8 cellular contexts compared by ENCODE assay signal in the genomic region with DNA sequence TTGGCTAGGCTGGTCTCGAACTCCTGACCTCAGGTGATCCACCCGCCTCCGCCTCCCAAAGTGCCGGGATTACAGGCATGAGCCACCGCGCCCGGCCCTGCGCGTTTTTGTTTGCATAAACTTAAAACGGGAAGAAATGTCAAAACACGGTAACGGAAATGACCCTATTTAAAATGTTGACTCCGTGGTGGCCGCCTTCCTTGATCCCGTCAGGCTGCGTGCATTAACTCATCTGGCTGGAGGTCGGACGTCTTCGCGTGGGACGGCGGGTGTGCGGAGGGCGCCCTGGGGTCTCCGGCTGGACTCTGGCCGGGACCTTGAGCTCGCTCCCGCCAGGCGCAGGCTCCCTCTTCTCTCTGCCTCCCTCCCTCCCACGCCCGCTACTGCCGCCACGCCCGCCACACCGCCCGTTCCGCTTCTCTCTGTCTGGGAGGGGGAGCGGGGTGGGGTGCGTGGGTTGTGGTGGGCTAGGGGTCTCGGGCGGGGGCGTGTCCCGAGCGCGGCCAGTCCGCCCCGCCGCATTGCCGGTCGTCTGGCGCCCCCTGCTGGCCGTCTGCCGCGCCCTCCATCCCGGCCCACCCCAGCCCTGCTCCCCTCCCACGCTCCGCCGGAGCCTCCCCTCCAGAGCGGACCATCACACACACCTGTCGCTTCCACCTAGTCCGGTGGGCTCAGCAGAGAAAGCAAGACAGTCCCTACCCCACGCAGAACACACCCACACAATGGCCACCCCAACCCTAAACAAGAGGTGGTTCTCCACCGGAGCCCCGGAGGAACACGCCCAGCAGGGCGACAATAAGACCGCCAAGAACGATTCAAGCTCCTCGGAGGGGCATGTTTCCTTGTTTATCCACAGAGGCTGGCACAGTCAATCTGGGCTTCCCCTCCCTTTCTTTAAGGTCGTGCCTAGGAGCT. TPM values are rescaled to one million over a fixed set of nuclear protein-coding genes. Genes with fewer than 3 reads are reported as not detected.
A peak's percentile ranks its signal among the peaks of the same experiment; 100 is the strongest.
DNase-seq lines count a peak whose midpoint lies in the region; ATAC-seq lines count a peak whose summit lies in the region.

No MANE protein-coding gene starts in this region.

- intact Hi-C loops in activated CD4-positive, alpha-beta memory T cell treated with anti-CD3 and anti-CD28 coated beads for 36 hours (cut with micrococcal nuclease) = loop anchor here (1.0 to 2.0 kb wide), 3 partner anchors 173 to 363 kb away; a partner anchor contains a TSS

- peak overlapping the region; percentile 66 for H3K27ac ChIP-seq in CD4-positive, CD25-positive, alpha-beta regulatory T cell (ENCODE audit: insufficient read depth, low read length, poor library complexity, severe bottlenecking)
- H3K27ac ChIP-seq in ectodermal cell (ENCODE audit: insufficient read depth, low read depth, low read length, poor library complexity, severe bottlenecking) = no peak overlapping the region

- 8 to 9% methylated on average over 67 to 70 of the region's 70 CpGs for WGBS in ectodermal cell, 2 experiments

- peaks cover 0 to 24% (median 2%) of the 10 kb centered on the region in 4 donors for H3K4me1 Mint-ChIP-seq in CD4-positive, CD25-positive, alpha-beta regulatory T cell
- peaks cover 9% of the 10 kb centered on the region for H3K4me1 Mint-ChIP-seq in activated CD4-positive, alpha-beta memory T cell treated with anti-CD3 and anti-CD28 coated beads for 36 hours (ENCODE audit: low read depth)

- POLR2A ChIA-PET in activated CD4-positive, alpha-beta memory T cell treated with anti-CD3 and anti-CD28 coated beads for 36 hours (lab: Charles Lee) = interaction anchor here (1.2 to 2.0 kb wide), 2 partner anchors 336 to 362 kb away, joined by 3 to 6 read pairs; no protein-coding TSS in a partner anchor

- H3K27ac Mint-ChIP-seq in CD4-positive, CD25-positive, alpha-beta regulatory T cell = peak overlapping the region; percentile 94 to 97 (median 95)
- peak overlapping the region; percentile 74 for H3K27ac Mint-ChIP-seq in activated CD4-positive, alpha-beta memory T cell treated with anti-CD3 and anti-CD28 coated beads for 36 hours

- H3K4me3 Mint-ChIP-seq in CD4-positive, CD25-positive, alpha-beta regulatory T cell = peak overlapping the region; percentile 81 to 93 (median 92)
- peak overlapping the region; percentile 80 for H3K4me3 Mint-ChIP-seq in activated CD4-positive, alpha-beta memory T cell treated with anti-CD3 and anti-CD28 coated beads for 36 hours

- peak; percentile 67 to 79 for ATAC-seq in CD4-positive, CD25-positive, alpha-beta regulatory T cell (ENCODE audit: low read depth in 2 of 2)
- peak; percentile 61 for ATAC-seq in GM21737 (IDR thresholded peaks at IDR 0.05; ENCODE audit: unreplicated experiment)

- no peaks in the 10 kb centered on the region for H3K9me3 ChIP-seq in CD4-positive, CD25-positive, alpha-beta regulatory T cell (ENCODE audit: control insufficient read depth in 2 of 2, low read length in 2 of 2)
- no peaks in the 10 kb centered on the region for H3K9me3 ChIP-seq in ectodermal cell (ENCODE audit: control insufficient read depth, low read length)

- no peaks in the 10 kb centered on the region for H3K36me3 ChIP-seq in CD4-positive, CD25-positive, alpha-beta regulatory T cell (ENCODE audit: control insufficient read depth, insufficient read depth, low read length)
- H3K36me3 ChIP-seq in ectodermal cell (ENCODE audit: control insufficient read depth, insufficient read depth, low read length) = no peaks in the 10 kb centered on the region

- H3K27me3 ChIP-seq in CD4-positive, CD25-positive, alpha-beta regulatory T cell (ENCODE audit: control insufficient read depth, insufficient read depth, low read length) = peaks cover 1% of the 10 kb centered on the region
- peaks cover 9% of the 10 kb centered on the region for H3K27me3 ChIP-seq in ectodermal cell (ENCODE audit: control insufficient read depth, insufficient read depth, low read length, poor library complexity, severe bottlenecking)

- CTCF ChIA-PET in activated CD4-positive, alpha-beta memory T cell treated with anti-CD3 and anti-CD28 coated beads for 36 hours (lab: Charles Lee) = interaction anchor here (0.5 to 3.8 kb wide), 28 partner anchors 9 to 685 kb away, joined by 3 to 63 read pairs (median 4); a partner anchor contains a TSS

- H3K27me3 Mint-ChIP-seq in CD4-positive, CD25-positive, alpha-beta regulatory T cell = peaks cover 5% of the 10 kb centered on the region
- no peaks in the 10 kb centered on the region for H3K27me3 Mint-ChIP-seq in activated CD4-positive, alpha-beta memory T cell treated with anti-CD3 and anti-CD28 coated beads for 36 hours

- DNase-seq in CD4-positive, CD25-positive, alpha-beta regulatory T cell = peak; percentile 64 to 73 (median 68)
- DNase-seq in NCI-H1105 treated with DMSO at 0.1 percent for 48 hours (lab: John Stamatoyannopoulos, UW) = peak; percentile 59
- DNase-seq in activated CD4-positive, alpha-beta memory T cell treated with anti-CD3 and anti-CD28 coated beads for 36 hours = peak; percentile 84
- peak; percentile 45 for DNase-seq in medulla oblongata (ENCODE audit: extremely low spot score)
- peak; percentile 51 to 84 (median 56) for DNase-seq in stimulated activated CD4-positive, alpha-beta T cell treated with anti-CD3 and anti-CD28 coated beads, TNF-alpha, amount 100 ng/mL, for 48 hours (ENCODE audit: low read depth in 3 of 3)
- no peak for DNase-seq in NCI-H1694 (lab: John Stamatoyannopoulos, UW)

- H3K4me1 ChIP-seq in CD4-positive, CD25-positive, alpha-beta regulatory T cell (ENCODE audit: control insufficient read depth, insufficient read depth, low read length, poor library complexity, severe bottlenecking) = peaks cover 10% of the 10 kb centered on the region
- no peaks in the 10 kb centered on the region for H3K4me1 ChIP-seq in ectodermal cell (ENCODE audit: control insufficient read depth, insufficient read depth, low read length)

- H3K4me3 ChIP-seq in CD4-positive, CD25-positive, alpha-beta regulatory T cell (ENCODE audit: low read depth, low read length) = peak overlapping the region; percentile 67
- H3K4me3 ChIP-seq in ectodermal cell (ENCODE audit: insufficient read depth, low read depth, low read length) = peak overlapping the region; percentile 52

- no peaks in the 10 kb centered on the region for H3K36me3 Mint-ChIP-seq in CD4-positive, CD25-positive, alpha-beta regulatory T cell
- H3K36me3 Mint-ChIP-seq in activated CD4-positive, alpha-beta memory T cell treated with anti-CD3 and anti-CD28 coated beads for 36 hours = no peaks in the 10 kb centered on the region

- H3K9me3 Mint-ChIP-seq in CD4-positive, CD25-positive, alpha-beta regulatory T cell = peaks cover 0 to 1% (median 0%) of the 10 kb centered on the region in 7 donors
- H3K9me3 Mint-ChIP-seq in activated CD4-positive, alpha-beta memory T cell treated with anti-CD3 and anti-CD28 coated beads for 36 hours = no peaks in the 10 kb centered on the region

RNA-seq across cellular contexts. Expression of a gene that starts 1.2 kb away (rescaled TPM):
- not detected for total RNA-seq in CD4-positive, CD25-positive, alpha-beta regulatory T cell
- under 1 TPM in 2 of 4 donors, not detected in 2; 0.12 to 0.37 TPM for polyA plus RNA-seq in CD4-positive, CD25-positive, alpha-beta regulatory T cell
- total RNA-seq in activated CD4-positive, alpha-beta memory T cell treated with anti-CD3 and anti-CD28 coated beads for 36 hours = under 1 TPM; 0.14 to 0.36 TPM
- not detected for polyA plus RNA-seq in ectodermal cell (2013, experiment 1 of 4)
- not detected for polyA plus RNA-seq in ectodermal cell (2013, experiment 2 of 4)
- not detected for polyA plus RNA-seq in ectodermal cell (2013, experiment 3 of 4)
- not detected for polyA plus RNA-seq in ectodermal cell (2013, experiment 4 of 4)

RNA-seq across cellular contexts. Expression of a gene that starts 12.5 kb away (rescaled TPM):
- not detected for total RNA-seq in CD4-positive, CD25-positive, alpha-beta regulatory T cell
- polyA plus RNA-seq in CD4-positive, CD25-positive, alpha-beta regulatory T cell = not detected
- not detected for total RNA-seq in activated CD4-positive, alpha-beta memory T cell treated with anti-CD3 and anti-CD28 coated beads for 36 hours
- polyA plus RNA-seq in ectodermal cell (2013, experiment 1 of 4) = not detected
- not detected for polyA plus RNA-seq in ectodermal cell (2013, experiment 2 of 4)
- polyA plus RNA-seq in ectodermal cell (2013, experiment 3 of 4) = not detected
- polyA plus RNA-seq in ectodermal cell (2013, experiment 4 of 4) = not detected

RNA-seq across cellular contexts. Expression of a gene that starts 53.3 kb away (rescaled TPM):
- not detected for total RNA-seq in CD4-positive, CD25-positive, alpha-beta regulatory T cell
- not detected for polyA plus RNA-seq in CD4-positive, CD25-positive, alpha-beta regulatory T cell
- not detected for total RNA-seq in activated CD4-positive, alpha-beta memory T cell treated with anti-CD3 and anti-CD28 coated beads for 36 hours
- not detected for polyA plus RNA-seq in ectodermal cell (2013, experiment 1 of 4)
- polyA plus RNA-seq in ectodermal cell (2013, experiment 2 of 4) = not detected
- not detected for polyA plus RNA-seq in ectodermal cell (2013, experiment 3 of 4)
- not detected for polyA plus RNA-seq in ectodermal cell (2013, experiment 4 of 4)
